8 cellular contexts compared by ENCODE assay signal in genomic region chr6:77292564-77293546, GRCh38.
DNase-seq lines count a peak whose midpoint lies in the region; ATAC-seq and TF ChIP-seq lines count a peak whose summit lies in the region.

No MANE protein-coding gene starts in this region.

- no peaks in the 10 kb centered on the region for H3K27me3 Mint-ChIP-seq in stimulated activated naive CD8-positive, alpha-beta T cell treated with anti-CD3 and anti-CD28 coated beads, Interleukin-15, amount 100 ng/mL, for 72 hours

- no peaks in the 10 kb centered on the region for H3K4me1 Mint-ChIP-seq in stimulated activated naive CD8-positive, alpha-beta T cell treated with anti-CD3 and anti-CD28 coated beads, Interleukin-15, amount 100 ng/mL, for 72 hours

- H3K27ac Mint-ChIP-seq in stimulated activated naive CD8-positive, alpha-beta T cell treated with anti-CD3 and anti-CD28 coated beads, Interleukin-15, amount 100 ng/mL, for 72 hours, result no peak overlapping the region

- peaks cover 27% of the 10 kb centered on the region for H3K4me1 ChIP-seq in GM23248 (ENCODE audit: insufficient read depth)

- peak; percentile 92 for ATAC-seq in SK-N-SH treated with all-trans-retinoic acid at 6 μM for 48 hours
- ATAC-seq in sciatic nerve, result peak; percentile 17
- no peak for ATAC-seq in HG03039 (IDR thresholded peaks at IDR 0.05; ENCODE audit: unreplicated experiment)
- no peak for ATAC-seq in stimulated activated naive CD8-positive, alpha-beta T cell treated with anti-CD3 and anti-CD28 coated beads, Interleukin-15, amount 100 ng/mL, for 72 hours

- H3K9me3 Mint-ChIP-seq in stimulated activated naive CD8-positive, alpha-beta T cell treated with anti-CD3 and anti-CD28 coated beads, Interleukin-15, amount 100 ng/mL, for 72 hours, result peaks cover 5 to 9% of the 10 kb centered on the region in 2 donors

- H2AFZ ChIP-seq in GM23248, result no peak overlapping the region

- DNase-seq in GM23248 (peak; percentile 69), fibroblast of mammary gland (ENCODE audit: low read depth) (peak; percentile 64), sciatic nerve (ENCODE audit: low spot score) (no peak), NCI-H2227 (lab: John Stamatoyannopoulos, UW; ENCODE audit: unreplicated experiment) (no peak), superior temporal gyrus (ENCODE audit: extremely low spot score) (no peak)
- DNase-seq in stimulated activated naive CD8-positive, alpha-beta T cell treated with anti-CD3 and anti-CD28 coated beads, Interleukin-15, amount 100 ng/mL, for 72 hours, result no peak

- H3K9ac ChIP-seq in GM23248, result no peak overlapping the region

- peak overlapping the region; percentile 61 for H3K4me2 ChIP-seq in GM23248 (ENCODE audit: unreplicated experiment)

- peaks cover 26% of the 10 kb centered on the region for H3F3A ChIP-seq in GM23248 (ENCODE audit: insufficient read depth)

- no peak overlapping the region for H3K4me3 Mint-ChIP-seq in stimulated activated naive CD8-positive, alpha-beta T cell treated with anti-CD3 and anti-CD28 coated beads, Interleukin-15, amount 100 ng/mL, for 72 hours

- no peaks in the 10 kb centered on the region for H4K20me1 ChIP-seq in GM23248 (ENCODE audit: insufficient read depth)

- intact Hi-C loops in sciatic nerve (cut with DNase I), result no loop called here

- in situ Hi-C loops in GM23248 (cut with MboI), result no loop called here

- H3K27ac ChIP-seq in GM23248, result peak overlapping the region; percentile 59

- no peaks in the 10 kb centered on the region for H3K36me3 ChIP-seq in GM23248 (ENCODE audit: low read depth)

- no peaks in the 10 kb centered on the region for H3K27me3 ChIP-seq in GM23248 (replicated peaks; ENCODE audit: insufficient read depth)

- H3K4me3 ChIP-seq in GM23248 (peak overlapping the region; percentile 34; the same call in 1 of the 2 replicates), fibroblast of mammary gland (ENCODE audit: control insufficient read depth, low read depth, low read length) (no peak overlapping the region)

- no peak for TF ChIP-seq CTCF in fibroblast of mammary gland (conservative IDR thresholded peaks at IDR 0.05; ENCODE audit: control insufficient read depth, insufficient read depth, low read depth, low read length)

- no peaks in the 10 kb centered on the region for H3K9me3 ChIP-seq in GM23248 (ENCODE audit: low read depth)

- no peaks in the 10 kb centered on the region for H3K79me2 ChIP-seq in GM23248 (ENCODE audit: insufficient read depth)

- H3K9me2 ChIP-seq in GM23248 (ENCODE audit: insufficient read depth), result no peaks in the 10 kb centered on the region

- WGBS in GM23248 (ENCODE audit: low coverage in 1 of 2, low lambda C conversion rate in 2 of 2, missing lambda C conversion rate in 2 of 2), 2 experiments, result 13 to 16% methylated on average over 7 of the region's 7 CpGs

TF ChIP-seq in SK-N-SH treated with all-trans-retinoic acid at 6 μM for 48 hours, 23 proteins besides CTCF, POLR2A, EP300 and RAD21:
- TF ChIP-seq RARB (CRISPR knock-in tag; IDR thresholded peaks at IDR 0.05) (no peak), BACH2 (CRISPR knock-in tag; IDR thresholded peaks at IDR 0.05; ENCODE audit: borderline replicate concordance) (no peak), ISL1 (CRISPR knock-in tag; IDR thresholded peaks at IDR 0.05) (peak; percentile 69), TOX (CRISPR knock-in tag; IDR thresholded peaks at IDR 0.05; ENCODE audit: borderline replicate concordance) (no peak), ZNF565 (CRISPR knock-in tag; conservative IDR thresholded peaks at IDR 0.05; ENCODE audit: low read depth) (no peak), CSRNP3 (CRISPR knock-in tag; IDR thresholded peaks at IDR 0.05) (no peak)
TF ChIP-seq in SK-N-SH treated with all-trans-retinoic acid at 6 μM for 48 hours: peak in this region for 1.

Comparison
In these comparisons a context has a peak if more than half of its experiments do, and no peak if none do; other contexts are left out.
1. DNase-seq: peak in GM23248 (single experiment) and fibroblast of mammary gland (single experiment); none in sciatic nerve (single experiment), NCI-H2227 (single experiment), superior temporal gyrus (single experiment) and stimulated activated naive CD8-positive, alpha-beta T cell treated with anti-CD3 and anti-CD28 coated beads, Interleukin-15, amount 100 ng/mL, for 72 hours (0 of 2).
2. ATAC-seq: peak in SK-N-SH treated with all-trans-retinoic acid at 6 μM for 48 hours (single experiment) and sciatic nerve (single experiment); none in HG03039 (single experiment) and stimulated activated naive CD8-positive, alpha-beta T cell treated with anti-CD3 and anti-CD28 coated beads, Interleukin-15, amount 100 ng/mL, for 72 hours (single experiment).